2 cellular contexts compared by ENCODE assay signal in the genomic region with DNA sequence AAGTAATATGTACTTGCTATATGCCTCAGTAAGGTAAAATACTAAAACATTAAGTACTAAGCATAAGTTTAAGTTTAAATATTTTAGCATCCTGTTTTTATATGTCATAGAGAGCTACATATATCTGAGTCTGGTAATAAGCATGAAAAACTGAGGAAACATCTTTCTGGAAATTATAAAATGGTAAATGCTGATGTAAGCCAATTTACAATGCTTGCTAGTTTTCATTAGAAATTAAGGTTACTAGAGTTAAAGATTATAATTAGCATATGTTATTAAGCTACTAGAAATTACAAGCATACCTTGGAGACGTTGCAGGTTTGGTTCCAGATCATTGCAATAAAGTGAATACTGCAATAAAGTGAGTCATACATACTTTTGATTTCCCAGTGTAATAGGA.
TF ChIP-seq lines count a peak whose summit lies in the region.

No MANE protein-coding gene starts in this region.

TF ChIP-seq in HepG2, 621 proteins besides CTCF, POLR2A, EP300 and RAD21:
- no peak for TF ChIP-seq RBM22 (optimal IDR thresholded peaks at IDR 0.05; ENCODE audit: low read length)
- TF ChIP-seq, protein P1, sequence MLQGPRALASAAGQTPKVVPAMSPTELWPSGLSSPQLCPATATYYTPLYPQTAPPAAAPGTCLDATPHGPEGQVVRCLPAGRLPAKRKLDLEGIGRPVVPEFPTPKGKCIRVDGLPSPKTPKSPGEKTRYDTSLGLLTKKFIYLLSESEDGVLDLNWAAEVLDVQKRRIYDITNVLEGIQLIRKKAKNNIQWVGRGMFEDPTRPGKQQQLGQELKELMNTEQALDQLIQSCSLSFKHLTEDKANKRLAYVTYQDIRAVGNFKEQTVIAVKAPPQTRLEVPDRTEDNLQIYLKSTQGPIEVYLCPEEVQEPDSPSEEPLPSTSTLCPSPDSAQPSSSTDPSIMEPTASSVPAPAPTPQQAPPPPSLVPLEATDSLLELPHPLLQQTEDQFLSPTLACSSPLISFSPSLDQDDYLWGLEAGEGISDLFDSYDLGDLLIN (CRISPR knock-in tag; IDR thresholded peaks at IDR 0.05; ENCODE audit: borderline replicate concordance): no peak
- TF ChIP-seq MAFK (conservative IDR thresholded peaks at IDR 0.05 in 1 of 2, IDR thresholded peaks at IDR 0.05 in 1 of 2; ENCODE audit: low read length in 2 of 2): peak in 1 of 2 experiments; percentile 82; a peak in 2 of 4 replicates
- no peak for TF ChIP-seq RBAK (CRISPR knock-in tag; IDR thresholded peaks at IDR 0.05)
- peak; percentile 67; the same call in 1 of the 2 replicates for TF ChIP-seq MAFF (IDR thresholded peaks at IDR 0.05; ENCODE audit: low read depth, low read length)
- TF ChIP-seq ZFP90 (CRISPR knock-in tag; IDR thresholded peaks at IDR 0.05; ENCODE audit: borderline replicate concordance): no peak
TF ChIP-seq in HepG2: peak in this region for 2.

TF ChIP-seq in K562, 482 proteins besides CTCF, POLR2A, EP300 and RAD21:
- peak; percentile 6; the same call in 1 of the 2 replicates for TF ChIP-seq MAFF (IDR thresholded peaks at IDR 0.05; ENCODE audit: low read length)
- TF ChIP-seq NFIC (IDR thresholded peaks at IDR 0.05): no peak
- no peak for TF ChIP-seq MED1 (CRISPR knock-in tag; IDR thresholded peaks at IDR 0.05; ENCODE audit: borderline replicate concordance)
- no peak for TF ChIP-seq FOXK1 (CRISPR knock-in tag; IDR thresholded peaks at IDR 0.05; ENCODE audit: borderline replicate concordance)
